In the genomic region with DNA sequence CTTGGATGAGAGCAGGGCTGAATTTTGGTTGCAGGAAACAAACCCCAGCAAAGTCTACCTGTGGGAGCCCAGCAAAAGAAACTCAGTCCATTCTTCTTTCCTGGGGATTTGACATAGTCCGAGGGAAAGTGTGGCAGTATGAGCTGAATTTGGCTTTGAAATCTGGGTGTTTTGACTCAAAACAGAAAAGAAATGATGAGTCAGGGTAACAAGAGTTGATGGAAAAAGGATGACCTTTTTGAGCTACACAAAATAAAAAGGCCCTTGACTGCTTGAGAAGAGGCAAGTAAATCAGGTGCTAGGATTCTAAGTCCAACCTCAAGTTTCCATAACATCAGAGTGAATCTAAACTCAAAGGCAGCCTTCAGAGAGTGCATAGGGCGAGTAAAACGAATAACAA, we compare ENCODE assay signal across 37 cellular contexts.
"Had no signal": no experiment of that assay in that cellular context is flagged by ENCODE, and none has a peak within 500 bp of the region (broad histone marks: within the 10 kb centered on the region; RNA-seq: fewer than 3 reads in every experiment).

No MANE protein-coding gene starts in this region.

- H3K36me3 Mint-ChIP-seq: activated CD4-positive, alpha-beta memory T cell treated with anti-CD3 and anti-CD28 coated beads for 36 hours; activated naive CD4-positive, alpha-beta T cell treated with anti-CD3 and anti-CD28 coated beads, Interleukin-2, amount 50 U/mL, for 72 hours; activated naive CD8-positive, alpha-beta T cell treated with anti-CD3 and anti-CD28 coated beads for 36 hours had no signal

- H3K36me3 ChIP-seq: adrenal gland, brain microvascular endothelial cell, breast epithelium had no signal

- H3K27ac ChIP-seq: adrenal gland, body of pancreas, brain microvascular endothelial cell, breast epithelium, VCaP had no signal

- H3K9me3 ChIP-seq: adrenal gland, body of pancreas, breast epithelium had no signal

- H3K4me3 ChIP-seq: adrenal gland, body of pancreas, breast epithelium had no signal

- H3K4me3 Mint-ChIP-seq: activated B cell treated with CpG ODN at 0.5 μM for 24 hours; activated CD4-positive, alpha-beta memory T cell treated with anti-CD3 and anti-CD28 coated beads for 36 hours; activated CD4-positive, alpha-beta T cell treated with anti-CD3 and anti-CD28 coated beads, Interleukin-2, amount 10 ng/mL, durations not matched to agents 24 days and 14 days; activated CD8-positive, alpha-beta T cell treated with anti-CD3 and anti-CD28 coated beads for 36 hours; activated naive CD4-positive, alpha-beta T cell treated with anti-CD3 and anti-CD28 coated beads for 36 hours; activated naive CD8-positive, alpha-beta T cell treated with anti-CD3 and anti-CD28 coated beads for 36 hours; activated T-cell treated with anti-CD3 and anti-CD28 coated beads, Interleukin-2, amount 50 U/mL, for 4 hours; activated T-cell treated with anti-CD3 and anti-CD28 coated beads, Interleukin-2, amount 50 U/mL, for 72 hours; activated T-helper 1 cell treated with anti-CD3 and anti-CD28 coated beads, Interleukin-12 subunit alpha, Interleukin-12 subunit beta, Interleukin-2, Interleukin-4 antibody, amounts not matched to agents 30 ng/mL and 10 ng/mL and 1 ng/mL, durations not matched to agents 14 hours and 24 hours and 36 hours; activated T-helper 17 cell treated with anti-CD3 and anti-CD28 coated beads, Interleukin-2, amount 50 U/mL, for 72 hours; T-helper 1 cell treated with Interleukin-12 subunit alpha and Interleukin-12 subunit beta and Interleukin-4 antibody, amounts not matched to agents 30 μg/mL and 1 μg/mL, for 36 hours; T-helper 2 cell treated with Interferon-gamma antibody and Interleukin-4, amounts not matched to agents 5 μg/mL and 100 μg/mL, for 36 hours had no signal

- H3K9me3 Mint-ChIP-seq: activated B cell treated with CpG ODN at 0.5 μM for 24 hours; activated CD4-positive, alpha-beta T cell treated with anti-CD3 and anti-CD28 coated beads, Interleukin-2, amount 10 ng/mL, durations not matched to agents 24 days and 14 days; activated CD8-positive, alpha-beta T cell treated with anti-CD3 and anti-CD28 coated beads for 36 hours; activated naive CD4-positive, alpha-beta T cell treated with anti-CD3 and anti-CD28 coated beads for 36 hours; activated naive CD8-positive, alpha-beta T cell treated with anti-CD3 and anti-CD28 coated beads for 36 hours; activated T-cell treated with anti-CD3 and anti-CD28 coated beads, Interleukin-2, amount 50 U/mL, for 4 hours; activated T-cell treated with anti-CD3 and anti-CD28 coated beads, Interleukin-2, amount 50 U/mL, for 72 hours; activated T-helper 1 cell treated with anti-CD3 and anti-CD28 coated beads, Interleukin-12 subunit alpha, Interleukin-12 subunit beta, Interleukin-2, Interleukin-4 antibody, amounts not matched to agents 30 ng/mL and 10 ng/mL and 1 ng/mL, durations not matched to agents 14 hours and 24 hours and 36 hours; T-helper 1 cell treated with Interleukin-12 subunit alpha and Interleukin-12 subunit beta and Interleukin-4 antibody, amounts not matched to agents 30 μg/mL and 1 μg/mL, for 36 hours; T-helper 2 cell treated with Interferon-gamma antibody and Interleukin-4, amounts not matched to agents 5 μg/mL and 100 μg/mL, for 36 hours had no signal

- H3K27me3 ChIP-seq: adrenal gland, body of pancreas, brain microvascular endothelial cell had no signal

- H3K27me3 Mint-ChIP-seq: activated B cell treated with CpG ODN at 0.5 μM for 24 hours; activated CD4-positive, alpha-beta memory T cell treated with anti-CD3 and anti-CD28 coated beads for 36 hours; activated CD4-positive, alpha-beta T cell treated with anti-CD3 and anti-CD28 coated beads, Interleukin-2, amount 10 ng/mL, durations not matched to agents 24 days and 14 days; activated CD8-positive, alpha-beta T cell treated with anti-CD3 and anti-CD28 coated beads for 36 hours; activated naive CD8-positive, alpha-beta T cell treated with anti-CD3 and anti-CD28 coated beads for 36 hours; activated T-helper 17 cell treated with anti-CD3 and anti-CD28 coated beads, Interleukin-2, amount 50 U/mL, for 72 hours had no signal

- DNase-seq: activated B cell treated with CpG ODN at 0.5 μM for 24 hours; activated CD4-positive, alpha-beta memory T cell treated with anti-CD3 and anti-CD28 coated beads for 36 hours; activated CD4-positive, alpha-beta T cell treated with anti-CD3 and anti-CD28 coated beads for 4 hours; activated CD4-positive, alpha-beta T cell treated with anti-CD3 and anti-CD28 coated beads, Interleukin-2, amount 10 ng/mL, durations not matched to agents 24 days and 14 days; activated CD4-positive, alpha-beta T cell treated with anti-CD3 and anti-CD28 coated beads, Interleukin-2, amount 50 U/mL, for 1 hour; activated CD4-positive, alpha-beta T cell treated with anti-CD3 and anti-CD28 coated beads, Interleukin-2, amount 50 U/mL, for 4 hours; activated CD4-positive, CD25-positive, alpha-beta regulatory T cell treated with anti-CD3 and anti-CD28 coated beads, Interleukin-2, amount 50 U/mL, for 72 hours; activated CD8-positive, alpha-beta memory T cell treated with anti-CD3 and anti-CD28 coated beads, Interleukin-2, amount 50 U/mL, for 4 hours; activated CD8-positive, alpha-beta T cell treated with anti-CD3 and anti-CD28 coated beads for 36 hours; activated effector memory CD4-positive, alpha-beta T cell treated with anti-CD3 and anti-CD28 coated beads, Interleukin-2, amount 50 U/mL, for 16 hours; activated gamma-delta T cell treated with Interleukin-2 at 50 U/mL for 16 hours; activated naive CD4-positive, alpha-beta T cell; activated naive CD4-positive, alpha-beta T cell treated with anti-CD3 and anti-CD28 coated beads for 36 hours; activated naive CD4-positive, alpha-beta T cell treated with anti-CD3 and anti-CD28 coated beads, Interleukin-2, amount 50 U/mL, for 16 hours; activated naive CD8-positive, alpha-beta T cell treated with anti-CD3 and anti-CD28 coated beads for 36 hours; activated T-cell treated with anti-CD3 and anti-CD28 coated beads for 4 hours; activated T-cell treated with anti-CD3 and anti-CD28 coated beads, Interleukin-2, amount 50 U/mL, for 1 hour; activated T-cell treated with anti-CD3 and anti-CD28 coated beads, Interleukin-2, amount 50 U/mL, for 4 hours; activated T-cell treated with anti-CD3 and anti-CD28 coated beads, Interleukin-2, amount 50 U/mL, for 72 hours; adrenal gland; amniotic stem cell; aorta; body of pancreas; brain microvascular endothelial cell; central memory CD4-positive, alpha-beta T cell; T-helper 1 cell; T-helper 2 cell; T-helper 9 cell had no signal

- FAIRE-seq: astrocyte, TTC549 had no signal

- H3K4me1 Mint-ChIP-seq: activated B cell treated with CpG ODN at 0.5 μM for 24 hours; activated CD4-positive, alpha-beta T cell treated with anti-CD3 and anti-CD28 coated beads, Interleukin-2, amount 10 ng/mL, durations not matched to agents 24 days and 14 days; activated naive CD8-positive, alpha-beta T cell treated with anti-CD3 and anti-CD28 coated beads for 36 hours; activated T-helper 17 cell treated with anti-CD3 and anti-CD28 coated beads, Interleukin-2, amount 50 U/mL, for 72 hours had no signal

- ATAC-seq: activated CD8-positive, alpha-beta T cell treated with anti-CD3 and anti-CD28 coated beads for 36 hours; activated naive CD4-positive, alpha-beta T cell treated with anti-CD3 and anti-CD28 coated beads, Interleukin-2, amount 50 U/mL, for 72 hours; activated T-cell treated with anti-CD3 and anti-CD28 coated beads, Interleukin-2, amount 50 U/mL, for 4 hours; activated T-cell treated with anti-CD3 and anti-CD28 coated beads, Interleukin-2, amount 50 U/mL, for 72 hours; activated T-helper 17 cell treated with anti-CD3 and anti-CD28 coated beads, Interleukin-2, amount 50 U/mL, for 72 hours; body of pancreas had no signal

- H3K27ac Mint-ChIP-seq: activated B cell treated with CpG ODN at 0.5 μM for 24 hours; activated CD4-positive, alpha-beta memory T cell treated with anti-CD3 and anti-CD28 coated beads for 36 hours; activated CD4-positive, alpha-beta T cell treated with anti-CD3 and anti-CD28 coated beads, Interleukin-2, amount 10 ng/mL, durations not matched to agents 24 days and 14 days; activated CD8-positive, alpha-beta T cell treated with anti-CD3 and anti-CD28 coated beads for 36 hours; activated naive CD4-positive, alpha-beta T cell treated with anti-CD3 and anti-CD28 coated beads for 36 hours; activated naive CD4-positive, alpha-beta T cell treated with anti-CD3 and anti-CD28 coated beads, Interleukin-2, amount 50 U/mL, for 72 hours; activated naive CD8-positive, alpha-beta T cell treated with anti-CD3 and anti-CD28 coated beads for 36 hours; activated T-cell treated with anti-CD3 and anti-CD28 coated beads, Interleukin-2, amount 50 U/mL, for 72 hours; activated T-helper 1 cell treated with anti-CD3 and anti-CD28 coated beads, Interleukin-12 subunit alpha, Interleukin-12 subunit beta, Interleukin-2, Interleukin-4 antibody, amounts not matched to agents 30 ng/mL and 10 ng/mL and 1 ng/mL, durations not matched to agents 14 hours and 24 hours and 36 hours; activated T-helper 17 cell treated with anti-CD3 and anti-CD28 coated beads, Interleukin-2, amount 50 U/mL, for 72 hours; T-helper 1 cell treated with Interleukin-12 subunit alpha and Interleukin-12 subunit beta and Interleukin-4 antibody, amounts not matched to agents 30 μg/mL and 1 μg/mL, for 36 hours; T-helper 2 cell treated with Interferon-gamma antibody and Interleukin-4, amounts not matched to agents 5 μg/mL and 100 μg/mL, for 36 hours had no signal

- H3K4me1 ChIP-seq: adrenal gland, body of pancreas, breast epithelium had no signal
